Comparison of ENCODE assay signal across 8 cellular contexts in genomic region chrX:150772150-150772970, GRCh38.
DNase-seq lines count a peak whose midpoint lies in the region; ATAC-seq and TF ChIP-seq lines count a peak whose summit lies in the region.

No MANE protein-coding gene starts in this region.

- no peaks in the 10 kb centered on the region for H3K79me1 ChIP-seq in IMR-90 (ENCODE audit: low read depth in 1 of 2, low read length in 2 of 2)

- H2BK5ac ChIP-seq in IMR-90 (ENCODE audit: low read depth, low read length, poor library complexity, severe bottlenecking) = no peak overlapping the region

- no peak overlapping the region for H3K56ac ChIP-seq in IMR-90 (ENCODE audit: extremely low read depth, insufficient read depth, low read length)

- in situ Hi-C loops in IMR-90 (cut with MboI; ENCODE audit: low sequenced_read_pairs) = loop anchor here (5.0 to 10.0 kb wide), 2 partner anchors 212 to 315 kb away; partner anchors contain the start of gene HMGB3
- in situ Hi-C loops in Panc1 (cut with HindIII; ENCODE audit: low pct_unique_long_range_greater_than_20kb, low sequenced_read_pairs) = no loop called here

- H2BK15ac ChIP-seq in IMR-90 (ENCODE audit: low read depth, low read length) = no peak overlapping the region

- H3K4me2 ChIP-seq in IMR-90 (ENCODE audit: low read depth, low read length) = no peak overlapping the region
- no peak overlapping the region for H3K4me2 ChIP-seq in osteoblast (ENCODE audit: insufficient read depth, low read length)

- H3K4ac ChIP-seq in IMR-90 (ENCODE audit: low read depth, low read length) = no peak overlapping the region

- H3K9ac ChIP-seq in IMR-90 (ENCODE audit: low read depth, low read length) = no peak overlapping the region

- H3K27ac ChIP-seq in IMR-90 (ENCODE audit: insufficient read depth, low read length) (no peak overlapping the region), Panc1 (ENCODE audit: low read length) (no peak overlapping the region), osteoblast (ENCODE audit: low read depth, low read length) (no peak overlapping the region), tibial artery (no peak overlapping the region)

- no peak overlapping the region for H2BK20ac ChIP-seq in IMR-90 (ENCODE audit: low read depth, low read length)

- peak overlapping the region; percentile 9 for H2AK9ac ChIP-seq in IMR-90 (replicated peaks; ENCODE audit: low read depth, low read length, poor library complexity)

- H3K27me3 ChIP-seq in IMR-90 (ENCODE audit: control insufficient read depth, insufficient read depth, low read length) (no peaks in the 10 kb centered on the region), Panc1 (ENCODE audit: control insufficient read depth, insufficient read depth, low read length) (no peaks in the 10 kb centered on the region), osteoblast (ENCODE audit: insufficient read depth, low read length) (no peaks in the 10 kb centered on the region), tibial artery (no peaks in the 10 kb centered on the region)

- no peak overlapping the region for H3K4me3 Mint-ChIP-seq in activated T-helper 1 cell treated with anti-CD3 and anti-CD28 coated beads, Interleukin-12 subunit alpha, Interleukin-12 subunit beta, Interleukin-2, Interleukin-4 antibody, amounts not matched to agents 30 ng/mL and 10 ng/mL and 1 ng/mL, durations not matched to agents 14 hours and 24 hours and 36 hours

- peak; percentile 91 for TF ChIP-seq RAD21 in IMR-90 (IDR thresholded peaks at IDR 0.05; ENCODE audit: low read length)

- no peaks in the 10 kb centered on the region for H3K27me3 Mint-ChIP-seq in activated T-helper 1 cell treated with anti-CD3 and anti-CD28 coated beads, Interleukin-12 subunit alpha, Interleukin-12 subunit beta, Interleukin-2, Interleukin-4 antibody, amounts not matched to agents 30 ng/mL and 10 ng/mL and 1 ng/mL, durations not matched to agents 14 hours and 24 hours and 36 hours (ENCODE audit: insufficient read depth)

- H2AK5ac ChIP-seq in IMR-90 (ENCODE audit: low read depth, low read length) = no peak overlapping the region

- TF ChIP-seq CTCF in IMR-90 (conservative IDR thresholded peaks at IDR 0.05; ENCODE audit: low read depth, low read length) (peak; percentile 81), Panc1 (IDR thresholded peaks at IDR 0.05) (no peak), foreskin fibroblast (IDR thresholded peaks at IDR 0.05; ENCODE audit: low read depth, low read length) (peak; percentile 60), osteoblast (IDR thresholded peaks at IDR 0.05; ENCODE audit: extremely low read depth, low read depth, low read length) (peak; percentile 69), tibial artery (IDR thresholded peaks at IDR 0.05) (peak; percentile 69 to 71)

- H4K8ac ChIP-seq in IMR-90 (ENCODE audit: low read depth in 2 of 2, low read length in 2 of 2) = no peak overlapping the region

- no peaks in the 10 kb centered on the region; the same call in 1 of the 2 replicates for H3K9me3 ChIP-seq in IMR-90 (ENCODE audit: control insufficient read depth, insufficient read depth, low read length)
- H3K9me3 ChIP-seq in Panc1 (ENCODE audit: control insufficient read depth, insufficient read depth, low read depth, low read length) = no peaks in the 10 kb centered on the region
- H3K9me3 ChIP-seq in osteoblast (ENCODE audit: low read depth, low read length) = no peaks in the 10 kb centered on the region
- H3K9me3 ChIP-seq in tibial artery = no peaks in the 10 kb centered on the region

- H2AFZ ChIP-seq in IMR-90 (replicated peaks; ENCODE audit: low read length, poor library complexity) = no peak overlapping the region
- no peak overlapping the region for H2AFZ ChIP-seq in osteoblast (ENCODE audit: low read length)

- H3K27ac Mint-ChIP-seq in activated T-helper 1 cell treated with anti-CD3 and anti-CD28 coated beads, Interleukin-12 subunit alpha, Interleukin-12 subunit beta, Interleukin-2, Interleukin-4 antibody, amounts not matched to agents 30 ng/mL and 10 ng/mL and 1 ng/mL, durations not matched to agents 14 hours and 24 hours and 36 hours = no peak overlapping the region

- no peak overlapping the region for H3K14ac ChIP-seq in IMR-90 (replicated peaks; ENCODE audit: low read depth, low read length)

- H3K4me1 ChIP-seq in IMR-90 (ENCODE audit: control insufficient read depth, insufficient read depth, low read length) (peaks cover 3% of the 10 kb centered on the region), Panc1 (ENCODE audit: control insufficient read depth, insufficient read depth, low read length) (no peaks in the 10 kb centered on the region), osteoblast (ENCODE audit: insufficient read depth, low read length) (peaks cover 8% of the 10 kb centered on the region), tibial artery (peaks cover 0 to 4% (median 0%) of the 10 kb centered on the region in 4 donors)

- no peak overlapping the region for H3K23ac ChIP-seq in IMR-90 (ENCODE audit: low read depth, low read length)

- no peaks in the 10 kb centered on the region for H3K79me2 ChIP-seq in osteoblast (ENCODE audit: insufficient read depth, low read length)

- 58% methylated on average over 4 of the region's 26 CpGs; no CpG with 5 or more reads in 1 of the 2 experiments for WGBS in IMR-90 (ENCODE audit: extremely low coverage in 2 of 2, insufficient read length in 1 of 2), 2 experiments

- POLR2A ChIA-PET in IMR-90 (lab: Charles Lee; ENCODE audit: unreplicated experiment) = no interaction called here
- POLR2A ChIA-PET in Panc1 (lab: Charles Lee) = no interaction called here

- CTCF ChIA-PET in IMR-90 (lab: Yijun Ruan, JAX) (interaction anchor here (0.6 to 2.0 kb wide), 6 partner anchors 9 to 320 kb away, joined by 3 to 33 read pairs (median 4); no protein-coding TSS in a partner anchor), Panc1 (lab: Charles Lee) (interaction anchor here (0.6 to 1.6 kb wide), 13 partner anchors 10 to 344 kb away, joined by 3 to 13 read pairs (median 4); no protein-coding TSS in a partner anchor)

- ATAC-seq in GM19467 (IDR thresholded peaks at IDR 0.05; ENCODE audit: unreplicated experiment) = peak; percentile 75
- ATAC-seq in IMR-90 (ENCODE audit: low read depth) = peak; percentile 81
- ATAC-seq in Panc1 = peak; percentile 95

- dilution Hi-C loops in IMR-90 (cut with HindIII; ENCODE audit: low sequenced_read_pairs, unreplicated experiment) = no loop called here

- BruUV-seq in IMR-90 (replicated peaks; lab: Mats Ljungman, UMichigan) = no TSS peak
- no TSS peak for BruUV-seq in Panc1 (replicated peaks; lab: Mats Ljungman, UMichigan)

- no peak for TF ChIP-seq POLR2A in IMR-90 (IDR thresholded peaks at IDR 0.05; ENCODE audit: low read depth, low read length)

- H3K18ac ChIP-seq in IMR-90 (ENCODE audit: low read depth, low read length) = no peak overlapping the region

- no peak overlapping the region for H4K5ac ChIP-seq in IMR-90 (ENCODE audit: low read depth, low read length)

- H2BK120ac ChIP-seq in IMR-90 (ENCODE audit: low read depth, low read length) = no peak overlapping the region

- intact Hi-C loops in IMR-90 (cut with micrococcal nuclease) (loop anchor here (1.0 to 5.0 kb wide), 2 partner anchors 215 to 310 kb away; no protein-coding TSS in a partner anchor), Panc1 (cut with micrococcal nuclease; ENCODE audit: unreplicated experiment) (loop anchor here (5.0 to 10.0 kb wide), 2 partner anchors 112 to 210 kb away; partner anchors contain the start of gene HMGB3), tibial artery (cut with DNase I; ENCODE audit: low total_unique reads) (loop anchor here (5.0 to 10.0 kb wide), 2 partner anchors 222 to 310 kb away; no protein-coding TSS in a partner anchor)
- intact Hi-C loops in activated T-helper 1 cell treated with anti-CD3 and anti-CD28 coated beads, Interleukin-12 subunit alpha, Interleukin-12 subunit beta, Interleukin-2, Interleukin-4 antibody, amounts not matched to agents 30 ng/mL and 10 ng/mL and 1 ng/mL, durations not matched to agents 14 hours and 24 hours and 36 hours (cut with micrococcal nuclease) = loop anchor here (1.0 to 5.0 kb wide), 4 partner anchors 126 to 310 kb away; partner anchors contain the start of genes CD99L2 and HMGB3

- H3K36me3 ChIP-seq in IMR-90 (ENCODE audit: control insufficient read depth, insufficient read depth, low read length) (no peaks in the 10 kb centered on the region; the same call in 1 of the 2 replicates), Panc1 (ENCODE audit: control insufficient read depth, insufficient read depth, low read length) (no peaks in the 10 kb centered on the region), osteoblast (ENCODE audit: insufficient read depth, low read length) (no peaks in the 10 kb centered on the region), tibial artery (peaks cover 0 to 34% (median 12%) of the 10 kb centered on the region in 3 donors)

- no peaks in the 10 kb centered on the region for H3K9me3 Mint-ChIP-seq in activated T-helper 1 cell treated with anti-CD3 and anti-CD28 coated beads, Interleukin-12 subunit alpha, Interleukin-12 subunit beta, Interleukin-2, Interleukin-4 antibody, amounts not matched to agents 30 ng/mL and 10 ng/mL and 1 ng/mL, durations not matched to agents 14 hours and 24 hours and 36 hours

- H3K36me3 Mint-ChIP-seq in activated T-helper 1 cell treated with anti-CD3 and anti-CD28 coated beads, Interleukin-12 subunit alpha, Interleukin-12 subunit beta, Interleukin-2, Interleukin-4 antibody, amounts not matched to agents 30 ng/mL and 10 ng/mL and 1 ng/mL, durations not matched to agents 14 hours and 24 hours and 36 hours (ENCODE audit: low read depth) = no peaks in the 10 kb centered on the region

- no peaks in the 10 kb centered on the region for H3K9me1 ChIP-seq in IMR-90 (ENCODE audit: insufficient read depth, low read length)

- H4K20me1 ChIP-seq in IMR-90 (ENCODE audit: insufficient read depth, low read length) (no peaks in the 10 kb centered on the region), osteoblast (ENCODE audit: insufficient read depth, low read length) (no peaks in the 10 kb centered on the region)

- H4K91ac ChIP-seq in IMR-90 (ENCODE audit: insufficient read depth, low read depth, low read length) = no peak overlapping the region

- DNase-seq in COLO668 (lab: John Stamatoyannopoulos, UW; ENCODE audit: unreplicated experiment) = peak; percentile 88
- DNase-seq in IMR-90 = peak; percentile 45
- DNase-seq in Panc1 (ENCODE audit: low read depth, low spot score) = peak; percentile 27
- DNase-seq in activated T-helper 1 cell treated with anti-CD3 and anti-CD28 coated beads, Interleukin-12 subunit alpha, Interleukin-12 subunit beta, Interleukin-2, Interleukin-4 antibody, amounts not matched to agents 30 ng/mL and 10 ng/mL and 1 ng/mL, durations not matched to agents 14 hours and 24 hours and 36 hours (ENCODE audit: low spot score) = peak; percentile 47
- DNase-seq in foreskin fibroblast = peak; percentile 45 to 80
- DNase-seq in osteoblast (ENCODE audit: insufficient read length, low spot score, missing footprints) = peak; percentile 95
- DNase-seq in tibial artery = peak; percentile 60 to 77

- H3K4me3 ChIP-seq in IMR-90 (ENCODE audit: insufficient read depth, low read depth, low read length) (no peak overlapping the region), Panc1 (ENCODE audit: low read depth in 2 of 2, low read length in 2 of 2) (no peak overlapping the region), foreskin fibroblast (ENCODE audit: low read depth in 1 of 2, low read length in 2 of 2) (no peak overlapping the region), osteoblast (ENCODE audit: insufficient read depth, low read length) (no peak overlapping the region), tibial artery (no peak overlapping the region)

- H3K4me1 Mint-ChIP-seq in activated T-helper 1 cell treated with anti-CD3 and anti-CD28 coated beads, Interleukin-12 subunit alpha, Interleukin-12 subunit beta, Interleukin-2, Interleukin-4 antibody, amounts not matched to agents 30 ng/mL and 10 ng/mL and 1 ng/mL, durations not matched to agents 14 hours and 24 hours and 36 hours (ENCODE audit: low read depth) = no peaks in the 10 kb centered on the region

Comparison
In these comparisons a context has a peak if more than half of its experiments do, and no peak if none do; other contexts are left out.
1. DNase-seq: peak in every context shown above with its lines; median percentile 95 in osteoblast; 88 in COLO668; 68 in tibial artery; 62 in foreskin fibroblast; 47 in activated T-helper 1 cell treated with anti-CD3 and anti-CD28 coated beads, Interleukin-12 subunit alpha, Interleukin-12 subunit beta, Interleukin-2, Interleukin-4 antibody, amounts not matched to agents 30 ng/mL and 10 ng/mL and 1 ng/mL, durations not matched to agents 14 hours and 24 hours and 36 hours; 45 in IMR-90; 27 in Panc1.